Comparison of ENCODE assay signal across 29 cellular contexts in the genomic region with DNA sequence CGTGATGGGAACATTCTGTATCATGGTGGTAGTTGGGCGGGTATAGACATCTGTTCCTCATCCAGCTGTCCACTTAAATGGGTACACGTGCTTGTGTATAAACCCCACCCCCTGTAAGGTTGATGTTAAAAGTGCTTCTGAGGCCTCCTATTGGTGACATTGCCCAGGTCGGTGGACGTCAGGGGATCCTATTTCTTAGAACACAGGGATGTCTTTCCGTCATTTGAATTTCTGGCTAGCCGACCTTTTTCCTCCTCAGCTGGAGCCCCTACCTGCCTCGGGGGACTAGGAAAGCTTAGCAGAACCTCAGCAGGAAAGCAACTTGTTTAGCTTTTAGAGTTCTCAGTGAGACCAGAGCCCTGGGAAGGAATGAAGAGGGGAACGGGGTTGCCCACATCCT. TPM values are rescaled to one million over a fixed set of nuclear protein-coding genes. Genes with fewer than 3 reads are reported as not detected.
"Had no signal": no experiment of that assay in that cellular context is flagged by ENCODE, and none has a peak within 500 bp of the region (broad histone marks: within the 10 kb centered on the region; RNA-seq: fewer than 3 reads in every experiment).

No MANE protein-coding gene starts in this region.

- H3K27me3 Mint-ChIP-seq: activated CD8-positive, alpha-beta memory T cell treated with anti-CD3 and anti-CD28 coated beads, Interleukin-2, amount 10 ng/mL, durations not matched to agents 7 days and 5 days; activated naive CD8-positive, alpha-beta T cell had no signal

- H3K27ac Mint-ChIP-seq: activated CD4-positive, alpha-beta memory T cell treated with anti-CD3 and anti-CD28 coated beads, Interleukin-2, amount 10 ng/mL, durations not matched to agents 7 days and 5 days; activated CD8-positive, alpha-beta memory T cell treated with anti-CD3 and anti-CD28 coated beads, Interleukin-2, amount 10 ng/mL, durations not matched to agents 7 days and 5 days; activated naive CD4-positive, alpha-beta T cell treated with anti-CD3 and anti-CD28 coated beads, Interleukin-2, amount 10 ng/mL, durations not matched to agents 7 days and 5 days; activated naive CD8-positive, alpha-beta T cell; activated naive CD8-positive, alpha-beta T cell treated with anti-CD3 and anti-CD28 coated beads, Interleukin-2, amount 50 U/mL, for 24 hours had no signal

- H3K9me3 Mint-ChIP-seq: activated CD4-positive, alpha-beta memory T cell treated with anti-CD3 and anti-CD28 coated beads, Interleukin-2, amount 10 ng/mL, durations not matched to agents 7 days and 5 days; activated naive CD4-positive, alpha-beta T cell treated with anti-CD3 and anti-CD28 coated beads, Interleukin-2, amount 10 ng/mL, durations not matched to agents 7 days and 5 days; activated naive CD8-positive, alpha-beta T cell treated with anti-CD3 and anti-CD28 coated beads, Interleukin-2, amount 50 U/mL, for 24 hours; central memory CD8-positive, alpha-beta T cell had no signal

- H3K4me3 ChIP-seq: cardiac muscle cell, PC-9, SJCRH30, SK-N-MC had no signal

- H3K27ac ChIP-seq: brain microvascular endothelial cell, cardiac muscle cell, PC-9, SJCRH30, SK-N-MC, WERI-Rb-1 had no signal

- H3K4me1 ChIP-seq: SJCRH30 had no signal

- H3K36me3 Mint-ChIP-seq: activated CD8-positive, alpha-beta memory T cell treated with anti-CD3 and anti-CD28 coated beads, Interleukin-2, amount 10 ng/mL, durations not matched to agents 7 days and 5 days; activated naive CD4-positive, alpha-beta T cell treated with anti-CD3 and anti-CD28 coated beads, Interleukin-2, amount 10 ng/mL, durations not matched to agents 7 days and 5 days; activated naive CD8-positive, alpha-beta T cell had no signal

- DNase-seq: activated CD4-positive, alpha-beta memory T cell treated with anti-CD3 and anti-CD28 coated beads, Interleukin-2, amount 10 ng/mL, durations not matched to agents 7 days and 5 days; activated CD4-positive, alpha-beta T cell treated with anti-CD3 and anti-CD28 coated beads for 1 hour; activated CD4-positive, alpha-beta T cell treated with anti-CD3 and anti-CD28 coated beads for 48 hours; activated CD4-positive, CD25-positive, alpha-beta regulatory T cell; activated CD8-positive, alpha-beta memory T cell treated with anti-CD3 and anti-CD28 coated beads for 24 hours; activated CD8-positive, alpha-beta memory T cell treated with anti-CD3 and anti-CD28 coated beads, Interleukin-2, amount 10 ng/mL, durations not matched to agents 7 days and 5 days; activated CD8-positive, alpha-beta memory T cell treated with anti-CD3 and anti-CD28 coated beads, Interleukin-2, amount 50 U/mL, for 48 hours; activated effector memory CD4-positive, alpha-beta T cell treated with Interleukin-2 at 50 U/mL for 16 hours; activated naive CD4-positive, alpha-beta T cell treated with anti-CD3 and anti-CD28 coated beads, Interleukin-2, amount 10 ng/mL, durations not matched to agents 7 days and 5 days; activated naive CD8-positive, alpha-beta T cell treated with anti-CD3 and anti-CD28 coated beads, Interleukin-2, amount 50 U/mL, for 24 hours; activated T-cell treated with anti-CD3 and anti-CD28 coated beads, Interleukin-2, amount 50 U/mL, for 48 hours; anterior cingulate cortex; brain microvascular endothelial cell; Karpas-422; NCI-H1105; NCI-H1417 treated with DMSO at 0.1 percent for 48 hours; NCI-H187 treated with DMSO at 0.1 percent for 48 hours; NCI-H2081; NCI-H345; NCI-H524 treated with DMSO at 0.1 percent for 48 hours; PC-9; SHP77; SJCRH30; T1000; WERI-Rb-1 had no signal

- H3K27me3 ChIP-seq: brain microvascular endothelial cell, cardiac muscle cell, SJCRH30 had no signal

- H3K4me3 Mint-ChIP-seq: activated CD4-positive, alpha-beta memory T cell treated with anti-CD3 and anti-CD28 coated beads, Interleukin-2, amount 10 ng/mL, durations not matched to agents 7 days and 5 days; activated CD8-positive, alpha-beta memory T cell treated with anti-CD3 and anti-CD28 coated beads, Interleukin-2, amount 10 ng/mL, durations not matched to agents 7 days and 5 days; activated naive CD4-positive, alpha-beta T cell treated with anti-CD3 and anti-CD28 coated beads, Interleukin-2, amount 10 ng/mL, durations not matched to agents 7 days and 5 days; activated naive CD8-positive, alpha-beta T cell; activated naive CD8-positive, alpha-beta T cell treated with anti-CD3 and anti-CD28 coated beads, Interleukin-2, amount 50 U/mL, for 24 hours; central memory CD8-positive, alpha-beta T cell had no signal

- H3K36me3 ChIP-seq: brain microvascular endothelial cell, cardiac muscle cell, SJCRH30, WERI-Rb-1 had no signal

- ATAC-seq: activated CD8-positive, alpha-beta memory T cell treated with anti-CD3 and anti-CD28 coated beads, Interleukin-2, amount 10 ng/mL, durations not matched to agents 7 days and 5 days; activated naive CD8-positive, alpha-beta T cell treated with anti-CD3 and anti-CD28 coated beads, Interleukin-2, amount 50 U/mL, for 24 hours had no signal

- H3K4me2 ChIP-seq: PC-9 had no signal

- H2AFZ ChIP-seq: PC-9 had no signal

- H3K9me3 ChIP-seq: SJCRH30 had no signal

- H3K4me1 Mint-ChIP-seq: central memory CD8-positive, alpha-beta T cell had no signal

RNA-seq across cellular contexts. Expression of a gene that starts 16.6 kb away (rescaled TPM):
- total RNA-seq: activated CD8-positive, alpha-beta memory T cell treated with anti-CD3 and anti-CD28 coated beads, Interleukin-2, amount 10 ng/mL, durations not matched to agents 7 days and 5 days had no signal
